In the genomic region with DNA sequence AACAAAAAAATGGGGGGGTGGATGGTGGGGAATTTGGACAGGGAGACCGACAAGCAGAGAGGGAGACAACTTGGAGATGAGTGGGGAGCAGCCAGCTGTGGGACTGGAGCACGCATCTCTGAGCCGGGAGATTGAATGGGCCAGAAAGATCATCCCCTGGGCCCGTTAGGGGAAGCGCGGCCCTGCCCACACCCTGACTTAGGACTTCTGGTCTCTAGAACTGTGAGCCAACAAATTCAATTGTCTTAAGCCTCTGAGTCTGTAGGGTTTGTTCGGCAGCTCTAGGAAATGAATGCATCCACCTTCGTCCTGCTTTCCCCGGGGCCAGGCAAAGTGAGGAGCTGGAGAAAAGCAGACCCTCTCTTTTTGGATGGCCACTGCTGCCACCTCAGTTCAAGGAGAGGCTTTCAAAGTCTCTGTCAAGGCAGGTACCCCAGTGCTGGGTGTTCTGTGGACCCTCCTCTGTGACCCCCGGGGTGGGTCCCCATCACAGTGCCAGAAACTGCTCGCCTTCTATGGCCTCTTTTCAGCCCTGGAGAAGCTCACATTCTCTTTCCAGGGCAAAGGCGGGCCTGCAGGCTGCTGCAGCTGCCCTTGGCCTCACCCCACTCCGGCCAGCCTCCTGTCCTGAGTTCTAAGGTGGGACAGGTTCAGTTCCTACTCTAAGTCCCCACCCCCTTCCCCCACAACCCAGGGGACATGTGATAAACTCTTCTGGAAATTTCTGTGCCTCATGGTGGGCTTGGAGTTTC, we compare ENCODE assay signal across 24 cellular contexts.
"Had no signal": no experiment of that assay in that cellular context is flagged by ENCODE, and none has a peak within 500 bp of the region (broad histone marks: within the 10 kb centered on the region; RNA-seq: fewer than 3 reads in every experiment).

No MANE protein-coding gene starts in this region.

- H3K9me3 Mint-ChIP-seq: activated CD4-positive, alpha-beta T cell treated with anti-CD3 and anti-CD28 coated beads, Interleukin-2, amount 10 ng/mL, durations not matched to agents 24 days and 14 days; activated naive CD4-positive, alpha-beta T cell treated with anti-CD3 and anti-CD28 coated beads, Interleukin-2, amount 50 U/mL, for 24 hours; central memory CD8-positive, alpha-beta T cell; effector memory CD8-positive, alpha-beta T cell; mesothelial cell of epicardium; naive thymus-derived CD8-positive, alpha-beta T cell; stimulated activated naive B cell treated with anti-CD40 and anti-IgM and Interleukin-4, amounts not matched to agents 10 μg/mL and 1 μg/mL and 100 μg/mL, for 72 hours; T-helper 2 cell treated with Interferon-gamma antibody and Interleukin-4, amounts not matched to agents 5 μg/mL and 100 μg/mL, for 36 hours; type B pancreatic cell had no signal

- H3K27ac ChIP-seq: dorsolateral prefrontal cortex, esophagus squamous epithelium, gastrocnemius medialis, testis, vagina had no signal

- H3K9me3 ChIP-seq: esophagus squamous epithelium, gastrocnemius medialis, pancreas, sigmoid colon, testis, vagina had no signal

- H3K36me3 ChIP-seq: esophagus squamous epithelium, gastrocnemius medialis, pancreas, sigmoid colon, vagina had no signal

- H3K4me1 Mint-ChIP-seq: activated CD4-positive, alpha-beta T cell treated with anti-CD3 and anti-CD28 coated beads, Interleukin-2, amount 10 ng/mL, durations not matched to agents 24 days and 14 days; activated naive CD4-positive, alpha-beta T cell treated with anti-CD3 and anti-CD28 coated beads, Interleukin-2, amount 50 U/mL, for 24 hours; central memory CD8-positive, alpha-beta T cell; naive thymus-derived CD8-positive, alpha-beta T cell; stimulated activated naive B cell treated with anti-CD40 and anti-IgM and Interleukin-4, amounts not matched to agents 10 μg/mL and 1 μg/mL and 100 μg/mL, for 72 hours had no signal

- H3K27me3 Mint-ChIP-seq: activated naive CD4-positive, alpha-beta T cell treated with anti-CD3 and anti-CD28 coated beads, Interleukin-2, amount 50 U/mL, for 24 hours had no signal

- H3K36me3 Mint-ChIP-seq: activated naive CD4-positive, alpha-beta T cell treated with anti-CD3 and anti-CD28 coated beads, Interleukin-2, amount 50 U/mL, for 24 hours; mesothelial cell of epicardium; naive thymus-derived CD8-positive, alpha-beta T cell; stimulated activated naive B cell treated with anti-CD40 and anti-IgM and Interleukin-4, amounts not matched to agents 10 μg/mL and 1 μg/mL and 100 μg/mL, for 72 hours; type B pancreatic cell had no signal

- H3K4me1 ChIP-seq: esophagus squamous epithelium, gastrocnemius medialis, testis, vagina had no signal

- H3K27ac Mint-ChIP-seq: activated CD4-positive, alpha-beta T cell treated with anti-CD3 and anti-CD28 coated beads, Interleukin-2, amount 10 ng/mL, durations not matched to agents 24 days and 14 days; activated CD8-positive, alpha-beta T cell treated with anti-CD3 and anti-CD28 coated beads, Interleukin-2, amount 10 ng/mL, durations not matched to agents 7 days and 5 days; activated naive CD4-positive, alpha-beta T cell treated with anti-CD3 and anti-CD28 coated beads, Interleukin-2, amount 50 U/mL, for 24 hours; effector memory CD8-positive, alpha-beta T cell; naive thymus-derived CD8-positive, alpha-beta T cell; T-helper 2 cell treated with Interferon-gamma antibody and Interleukin-4, amounts not matched to agents 5 μg/mL and 100 μg/mL, for 36 hours; type B pancreatic cell had no signal

- ATAC-seq: activated CD4-positive, CD25-positive, alpha-beta regulatory T cell treated with anti-CD3 and anti-CD28 coated beads, Interleukin-2, amount 50 U/mL, for 24 hours; activated CD8-positive, alpha-beta T cell treated with anti-CD3 and anti-CD28 coated beads, Interleukin-2, amount 10 ng/mL, durations not matched to agents 7 days and 5 days; effector memory CD8-positive, alpha-beta T cell; gastrocnemius medialis; left colon; naive thymus-derived CD8-positive, alpha-beta T cell; stimulated activated naive B cell treated with anti-CD40 and anti-IgM and Interleukin-4, amounts not matched to agents 10 μg/mL and 1 μg/mL and 100 μg/mL, for 72 hours had no signal

- H3K27me3 ChIP-seq: dorsolateral prefrontal cortex, gastrocnemius medialis, pancreas, sigmoid colon, testis, vagina had no signal

- DNase-seq: activated CD4-positive, alpha-beta T cell treated with anti-CD3 and anti-CD28 coated beads, Interleukin-2, amount 10 ng/mL, durations not matched to agents 24 days and 14 days; activated CD8-positive, alpha-beta T cell treated with anti-CD3 and anti-CD28 coated beads, Interleukin-2, amount 10 ng/mL, durations not matched to agents 7 days and 5 days; activated gamma-delta T cell treated with Interleukin-2 at 50 U/mL for 16 hours; aorta; dorsolateral prefrontal cortex; effector memory CD8-positive, alpha-beta T cell; esophagus squamous epithelium; gastrocnemius medialis; left colon; naive thymus-derived CD8-positive, alpha-beta T cell; stimulated activated CD4-positive, alpha-beta T cell treated with anti-CD3 and anti-CD28 coated beads, Interleukin-2, amount 100 ng/mL, for 48 hours; stimulated activated CD8-positive, alpha-beta memory T cell treated with anti-CD3 and anti-CD28 coated beads, Interleukin-4, amount 100 ng/mL, for 48 hours; stimulated activated naive B cell treated with anti-CD40 and anti-IgM and Interleukin-4, amounts not matched to agents 10 μg/mL and 1 μg/mL and 100 μg/mL, for 72 hours; testis had no signal

- H3K4me3 Mint-ChIP-seq: activated CD4-positive, alpha-beta T cell treated with anti-CD3 and anti-CD28 coated beads, Interleukin-2, amount 10 ng/mL, durations not matched to agents 24 days and 14 days; activated CD8-positive, alpha-beta T cell treated with anti-CD3 and anti-CD28 coated beads, Interleukin-2, amount 10 ng/mL, durations not matched to agents 7 days and 5 days; activated naive CD4-positive, alpha-beta T cell treated with anti-CD3 and anti-CD28 coated beads, Interleukin-2, amount 50 U/mL, for 24 hours; central memory CD8-positive, alpha-beta T cell; effector memory CD8-positive, alpha-beta T cell; mesothelial cell of epicardium; naive thymus-derived CD8-positive, alpha-beta T cell; stimulated activated naive B cell treated with anti-CD40 and anti-IgM and Interleukin-4, amounts not matched to agents 10 μg/mL and 1 μg/mL and 100 μg/mL, for 72 hours; T-helper 2 cell treated with Interferon-gamma antibody and Interleukin-4, amounts not matched to agents 5 μg/mL and 100 μg/mL, for 36 hours; type B pancreatic cell had no signal

- H3K4me3 ChIP-seq: dorsolateral prefrontal cortex, esophagus squamous epithelium, gastrocnemius medialis, lung, sigmoid colon, testis, vagina had no signal
